ENCODE assay signal across 13 cellular contexts in the genomic region with DNA sequence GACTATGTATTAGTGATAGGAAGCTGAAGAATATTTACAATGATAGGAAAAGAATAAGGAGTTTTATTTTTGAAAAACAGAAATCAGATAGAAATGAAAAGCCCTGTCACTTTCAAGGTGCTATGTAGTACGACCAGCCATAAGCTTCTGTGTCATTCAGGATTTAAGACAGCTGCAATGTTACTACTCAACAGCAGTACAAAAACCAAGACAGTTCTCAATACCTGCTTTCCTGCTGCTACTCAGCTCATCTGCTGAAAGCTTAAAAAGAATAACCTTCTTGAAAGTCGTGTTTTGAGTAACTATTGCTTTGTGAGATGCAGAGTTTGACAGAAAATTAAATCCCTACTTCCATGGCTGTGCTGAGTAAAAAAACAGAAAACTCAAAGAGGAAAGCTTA. TPM values are rescaled to one million over a fixed set of nuclear protein-coding genes. Genes with fewer than 3 reads are reported as not detected.
A peak's percentile ranks its signal among the peaks of the same experiment; 100 is the strongest.
DNase-seq lines count a peak whose midpoint lies in the region; ATAC-seq and TF ChIP-seq lines count a peak whose summit lies in the region.
"Had no signal": no experiment of that assay in that cellular context is flagged by ENCODE, and none has a peak within 500 bp of the region (broad histone marks: within the 10 kb centered on the region; RNA-seq: fewer than 3 reads in every experiment).

No MANE protein-coding gene starts in this region.

- H3K4me3 Mint-ChIP-seq in CD4-positive, CD25-positive, alpha-beta regulatory T cell: peak overlapping the region in 3 of 4 donors; percentile 57 to 94 (median 77)
- H3K4me3 Mint-ChIP-seq in activated CD4-positive, alpha-beta memory T cell treated with anti-CD3 and anti-CD28 coated beads, Interleukin-2, amount 10 ng/mL, durations not matched to agents 7 days and 5 days: no peak overlapping the region
- H3K4me3 Mint-ChIP-seq in natural killer cell: no peak overlapping the region

- H3K4me3 ChIP-seq in CD4-positive, CD25-positive, alpha-beta regulatory T cell (ENCODE audit: low read depth, low read length): peak overlapping the region; percentile 7
- no peak overlapping the region for H3K4me3 ChIP-seq in HEK293 (ENCODE audit: low read depth, low read length)

- intact Hi-C loops in natural killer cell (cut with micrococcal nuclease): no loop called here

- H3K27me3 Mint-ChIP-seq in CD4-positive, CD25-positive, alpha-beta regulatory T cell: no peaks in the 10 kb centered on the region
- H3K27me3 Mint-ChIP-seq in activated CD4-positive, alpha-beta memory T cell treated with anti-CD3 and anti-CD28 coated beads, Interleukin-2, amount 10 ng/mL, durations not matched to agents 7 days and 5 days: no peaks in the 10 kb centered on the region
- H3K27me3 Mint-ChIP-seq in natural killer cell (ENCODE audit: low read depth in 2 of 2): no peaks in the 10 kb centered on the region

- H3K9me3 ChIP-seq in CD4-positive, CD25-positive, alpha-beta regulatory T cell (ENCODE audit: control insufficient read depth in 2 of 2, low read length in 2 of 2): no peaks in the 10 kb centered on the region
- H3K9me3 ChIP-seq in HEK293 (ENCODE audit: control insufficient read depth, insufficient read depth, low read depth, low read length): no peaks in the 10 kb centered on the region

- CTCF ChIA-PET in HEK293 (lab: Yijun Ruan, JAX): interaction anchor here (1.4 to 2.5 kb wide), 6 partner anchors 9 to 126 kb away, joined by 3 to 24 read pairs (median 7); a partner anchor contains a TSS
- CTCF ChIA-PET in activated CD4-positive, alpha-beta memory T cell treated with anti-CD3 and anti-CD28 coated beads, Interleukin-2, amount 10 ng/mL, durations not matched to agents 7 days and 5 days (lab: Charles Lee): interaction anchor here (0.8 to 2.1 kb wide), 16 partner anchors 9 to 356 kb away, joined by 3 to 17 read pairs (median 3); a partner anchor contains a TSS

- ATAC-seq in CD4-positive, CD25-positive, alpha-beta regulatory T cell (ENCODE audit: low read depth in 2 of 2): no peak
- ATAC-seq in natural killer cell: no peak
- ATAC-seq: activated CD4-positive, CD25-positive, alpha-beta regulatory T cell treated with anti-CD3 and anti-CD28 coated beads, Interleukin-2, amount 50 U/mL, for 24 hours; HCT116 had no signal

- no peaks in the 10 kb centered on the region for H3K27me3 ChIP-seq in CD4-positive, CD25-positive, alpha-beta regulatory T cell (ENCODE audit: control insufficient read depth, insufficient read depth, low read length)

- H3K36me3 Mint-ChIP-seq in CD4-positive, CD25-positive, alpha-beta regulatory T cell: peaks cover 4% of the 10 kb centered on the region
- peaks cover 24% of the 10 kb centered on the region for H3K36me3 Mint-ChIP-seq in activated CD4-positive, alpha-beta memory T cell treated with anti-CD3 and anti-CD28 coated beads, Interleukin-2, amount 10 ng/mL, durations not matched to agents 7 days and 5 days (ENCODE audit: low read depth)
- H3K36me3 Mint-ChIP-seq in natural killer cell: no peaks in the 10 kb centered on the region

- no peak overlapping the region for H3K27ac ChIP-seq in CD4-positive, CD25-positive, alpha-beta regulatory T cell (ENCODE audit: insufficient read depth, low read length, poor library complexity, severe bottlenecking)
- peak overlapping the region; percentile 84; the same call in 1 of the 2 replicates for H3K27ac ChIP-seq in HEK293 (ENCODE audit: extremely low read depth, low read depth, low read length)

- TF ChIP-seq CTCF in HEK293 (tag by site-specific recombination; IDR thresholded peaks at IDR 0.05): no peak
- TF ChIP-seq CTCF in natural killer cell (IDR thresholded peaks at IDR 0.05): no peak

- peaks cover 61% of the 10 kb centered on the region for H3K4me1 ChIP-seq in CD4-positive, CD25-positive, alpha-beta regulatory T cell (ENCODE audit: control insufficient read depth, insufficient read depth, low read length, poor library complexity, severe bottlenecking)
- peaks cover 31% of the 10 kb centered on the region for H3K4me1 ChIP-seq in HEK293 (ENCODE audit: control insufficient read depth, insufficient read depth, low read length)

- POLR2A ChIA-PET in HEK293 (lab: Yijun Ruan, JAX): interaction anchor here (1.0 to 2.1 kb wide), 7 partner anchors 8 to 135 kb away, joined by 3 to 15 read pairs (median 4); a partner anchor contains a TSS
- POLR2A ChIA-PET in activated CD4-positive, alpha-beta memory T cell treated with anti-CD3 and anti-CD28 coated beads, Interleukin-2, amount 10 ng/mL, durations not matched to agents 7 days and 5 days (lab: Charles Lee): interaction anchor here (0.9 to 2.4 kb wide), 6 partner anchors 9 to 135 kb away, joined by 3 to 13 read pairs (median 4); a partner anchor contains a TSS

- peaks cover 37 to 89% (median 61%) of the 10 kb centered on the region in 4 donors for H3K4me1 Mint-ChIP-seq in CD4-positive, CD25-positive, alpha-beta regulatory T cell
- peaks cover 65% of the 10 kb centered on the region for H3K4me1 Mint-ChIP-seq in activated CD4-positive, alpha-beta memory T cell treated with anti-CD3 and anti-CD28 coated beads, Interleukin-2, amount 10 ng/mL, durations not matched to agents 7 days and 5 days
- H3K4me1 Mint-ChIP-seq in natural killer cell: peaks cover 65 to 66% of the 10 kb centered on the region in 2 donors

- H3K27ac Mint-ChIP-seq in CD4-positive, CD25-positive, alpha-beta regulatory T cell: peak overlapping the region in 1 of 3 donors; percentile 92
- H3K27ac Mint-ChIP-seq in activated CD4-positive, alpha-beta memory T cell treated with anti-CD3 and anti-CD28 coated beads, Interleukin-2, amount 10 ng/mL, durations not matched to agents 7 days and 5 days: peak overlapping the region; percentile 21
- peak overlapping the region; percentile 62 to 88 for H3K27ac Mint-ChIP-seq in natural killer cell

- H3K36me3 ChIP-seq in CD4-positive, CD25-positive, alpha-beta regulatory T cell (ENCODE audit: control insufficient read depth, insufficient read depth, low read length): peaks cover 8% of the 10 kb centered on the region
- H3K36me3 ChIP-seq in HEK293 (ENCODE audit: control insufficient read depth in 2 of 2, insufficient read depth in 1 of 2, low read length in 2 of 2): peaks cover 3 to 5% of the 10 kb centered on the region in 2 experiments

- DNase-seq in CD4-positive, CD25-positive, alpha-beta regulatory T cell: no peak
- DNase-seq in activated CD4-positive, alpha-beta memory T cell treated with anti-CD3 and anti-CD28 coated beads, Interleukin-2, amount 10 ng/mL, durations not matched to agents 7 days and 5 days: no peak
- DNase-seq in natural killer cell: no peak
- no peak for DNase-seq in NCI-H446 treated with DMSO at 0.1 percent for 48 hours (lab: John Stamatoyannopoulos, UW)
- DNase-seq in NCI-H510A treated with DMSO at 0.1 percent for 48 hours (lab: John Stamatoyannopoulos, UW): no peak
- DNase-seq in stimulated activated CD4-positive, alpha-beta T cell treated with anti-CD3 and anti-CD28 coated beads, Interleukin-15, amount 100 ng/mL, for 24 hours: no peak
- DNase-seq in CD1c-positive myeloid dendritic cell (ENCODE audit: extremely low spot score): no peak
- DNase-seq: GF-D8; NCI-H2227 treated with DMSO at 0.1 percent for 48 hours; stimulated activated CD8-positive, alpha-beta memory T cell treated with anti-CD3 and anti-CD28 coated beads, Interleukin-4, amount 100 ng/mL, for 48 hours had no signal

- no peaks in the 10 kb centered on the region for H3K9me3 Mint-ChIP-seq in CD4-positive, CD25-positive, alpha-beta regulatory T cell
- no peaks in the 10 kb centered on the region for H3K9me3 Mint-ChIP-seq in activated CD4-positive, alpha-beta memory T cell treated with anti-CD3 and anti-CD28 coated beads, Interleukin-2, amount 10 ng/mL, durations not matched to agents 7 days and 5 days
- no peaks in the 10 kb centered on the region for H3K9me3 Mint-ChIP-seq in natural killer cell

TF ChIP-seq in HEK293, 187 proteins besides CTCF, POLR2A, EP300 and RAD21:
- TF ChIP-seq BCL11A (tag by site-specific recombination; IDR thresholded peaks at IDR 0.05; ENCODE audit: low read depth): no peak
- TF ChIP-seq, protein P1, sequence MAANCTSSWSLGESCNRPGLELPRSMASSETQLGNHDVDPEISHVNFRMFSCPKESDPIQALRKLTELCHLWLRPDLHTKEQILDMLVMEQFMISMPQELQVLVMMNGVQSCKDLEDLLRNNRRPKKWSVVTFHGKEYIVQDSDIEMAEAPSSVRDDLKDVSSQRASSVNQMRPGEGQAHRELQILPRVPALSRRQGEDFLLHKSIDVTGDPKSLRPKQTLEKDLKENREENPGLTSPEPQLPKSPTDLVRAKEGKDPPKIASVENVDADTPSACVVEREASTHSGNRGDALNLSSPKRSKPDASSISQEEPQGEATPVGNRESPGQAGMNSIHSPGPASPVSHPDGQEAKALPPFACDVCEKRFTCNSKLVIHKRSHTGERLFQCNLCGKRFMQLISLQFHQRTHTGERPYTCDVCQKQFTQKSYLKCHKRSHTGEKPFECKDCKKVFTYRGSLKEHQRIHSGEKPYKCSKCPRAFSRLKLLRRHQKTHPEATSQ (tag by site-specific recombination; IDR thresholded peaks at IDR 0.05): no peak
- no peak for TF ChIP-seq ZNF776 (tag by site-specific recombination; IDR thresholded peaks at IDR 0.05; ENCODE audit: borderline replicate concordance)
- no peak for TF ChIP-seq ZNF341 (tag by site-specific recombination; IDR thresholded peaks at IDR 0.05; ENCODE audit: low read depth)
- no peak for TF ChIP-seq ZNF248 (tag by site-specific recombination; IDR thresholded peaks at IDR 0.05)

RNA-seq across cellular contexts. Expression of a gene that starts 8.7 kb away (rescaled TPM):
- 142 TPM for total RNA-seq in CD4-positive, CD25-positive, alpha-beta regulatory T cell
- polyA plus RNA-seq in CD4-positive, CD25-positive, alpha-beta regulatory T cell: 100 to 1,000 TPM; 131 to 152 (median 138) TPM
- total RNA-seq in activated CD4-positive, alpha-beta memory T cell treated with anti-CD3 and anti-CD28 coated beads, Interleukin-2, amount 10 ng/mL, durations not matched to agents 7 days and 5 days: 100 to 1,000 TPM; 130 to 132 TPM
- 100 to 1,000 TPM; 115 to 142 (median 116) TPM for total RNA-seq in natural killer cell

RNA-seq across cellular contexts. Expression of a gene that starts 59.7 kb away (rescaled TPM):
- total RNA-seq in CD4-positive, CD25-positive, alpha-beta regulatory T cell: 94.7 TPM
- polyA plus RNA-seq in CD4-positive, CD25-positive, alpha-beta regulatory T cell: 1 to 10 TPM; 4.0 to 8.4 (median 6.2) TPM
- 10 to 100 TPM; 76.4 to 81.9 TPM for total RNA-seq in activated CD4-positive, alpha-beta memory T cell treated with anti-CD3 and anti-CD28 coated beads, Interleukin-2, amount 10 ng/mL, durations not matched to agents 7 days and 5 days
- total RNA-seq in natural killer cell: 100 to 1,000 TPM in 2 of 3 donors, 10 to 100 TPM in 1; 84.4 to 142 (median 104) TPM

Comparison
In these comparisons a context has a peak if more than half of its experiments do, and no peak if none do; other contexts are left out.
1. H3K4me3 Mint-ChIP-seq: peak in CD4-positive, CD25-positive, alpha-beta regulatory T cell (3 of 4); none in activated CD4-positive, alpha-beta memory T cell treated with anti-CD3 and anti-CD28 coated beads, Interleukin-2, amount 10 ng/mL, durations not matched to agents 7 days and 5 days (single experiment) and natural killer cell (single experiment).